19 cellular contexts compared by ENCODE assay signal in the genomic region with DNA sequence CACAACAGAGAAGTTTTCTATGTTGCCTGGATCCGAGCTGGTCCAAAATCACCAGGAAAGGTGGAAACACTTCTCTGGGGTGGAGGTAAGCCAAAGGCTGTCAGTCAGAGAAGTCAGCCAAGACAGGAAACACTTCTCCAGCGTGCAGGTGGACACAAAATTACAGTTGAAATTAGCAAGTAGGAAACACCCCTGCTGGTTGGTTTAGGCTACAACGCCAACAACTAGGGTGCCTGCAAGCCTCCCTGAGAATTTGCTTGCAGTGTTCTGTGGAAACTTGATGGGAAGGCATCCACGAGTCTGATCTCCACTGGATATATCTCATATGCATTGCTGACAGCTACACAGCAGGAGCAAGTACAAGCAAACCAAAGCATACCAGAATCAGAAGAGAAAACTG.
DNase-seq lines count a peak whose midpoint lies in the region; ATAC-seq and TF ChIP-seq lines count a peak whose summit lies in the region.
"Had no signal": no experiment of that assay in that cellular context is flagged by ENCODE, and none has a peak within 500 bp of the region (broad histone marks: within the 10 kb centered on the region; RNA-seq: fewer than 3 reads in every experiment).

No MANE protein-coding gene starts in this region.

- H3K9me2 ChIP-seq in DOHH2 (replicated peaks; ENCODE audit: control insufficient read depth, low read length) (no peaks in the 10 kb centered on the region), HCT116 (ENCODE audit: insufficient read depth) (no peaks in the 10 kb centered on the region)

- no peaks in the 10 kb centered on the region for H4K20me1 ChIP-seq in DOHH2 (ENCODE audit: control insufficient read depth, insufficient read depth, low read depth, low read length)
- no peaks in the 10 kb centered on the region for H4K20me1 ChIP-seq in HCT116 (ENCODE audit: insufficient read depth)

- BruUV-seq in HCT116 (replicated peaks; lab: Mats Ljungman, UMichigan) = no TSS peak

- H3K4me2 ChIP-seq in DOHH2 (ENCODE audit: low read length) (no peak overlapping the region), HCT116 (ENCODE audit: low read length) (no peak overlapping the region)
- H3K4me2 ChIP-seq: A549 had no signal

- ATAC-seq in HCT116 (0 out of 2 replicates have a peak, but pooled peaks have one; percentile 34), GM21390 (IDR thresholded peaks at IDR 0.05; ENCODE audit: unreplicated experiment) (no peak)
- ATAC-seq: A549 had no signal

- DNase-seq in HCT116 (ENCODE audit: low read depth, low spot score) = no peak
- no peak for DNase-seq in WERI-Rb-1
- peak; percentile 3 for DNase-seq in iPS DF 19.7 (ENCODE audit: low read depth, low spot score)
- no peak for DNase-seq in ureter (ENCODE audit: low spot score)
- DNase-seq in SKM-1 treated with dmso at 0.1 percent for 144 hours (lab: John Stamatoyannopoulos, UW; ENCODE audit: unreplicated experiment) = no peak
- no peak for DNase-seq in SHP77 treated with DMSO at 0.1 percent for 48 hours (lab: John Stamatoyannopoulos, UW)
- DNase-seq: DMS153; KG1; NCI-H1048; NCI-H1694 treated with DMSO at 0.1 percent for 48 hours; NCI-H2107; NCI-H2227 treated with DMSO at 0.1 percent for 48 hours; NCI-H526; NK-92 treated with Interleukin-12 subunit alpha and Interleukin-12 subunit beta, amount 100 ng/mL, for 24 hours had no signal

- H3K4me3 ChIP-seq in DOHH2 (ENCODE audit: low read length) = no peak overlapping the region
- H3K4me3 ChIP-seq in HCT116 (replicated peaks in 1 of 2; ENCODE audit: low read depth in 1 of 2, low read length in 2 of 2) = no peak overlapping the region
- no peak overlapping the region for H3K4me3 ChIP-seq in WERI-Rb-1 (ENCODE audit: low read depth, low read length)
- H3K4me3 ChIP-seq: A549 had no signal

- no peaks in the 10 kb centered on the region for H3K79me2 ChIP-seq in DOHH2 (ENCODE audit: control insufficient read depth, low read length)
- H3K79me2 ChIP-seq in HCT116 (ENCODE audit: insufficient read depth, low read length) = no peaks in the 10 kb centered on the region

- H2AFZ ChIP-seq in HCT116 (ENCODE audit: low read depth, low read length, poor library complexity, severe bottlenecking) = no peak overlapping the region

- no peaks in the 10 kb centered on the region for H3K27me3 ChIP-seq in DOHH2 (ENCODE audit: control insufficient read depth, low read length)
- no peaks in the 10 kb centered on the region for H3K27me3 ChIP-seq in HCT116 (ENCODE audit: insufficient read depth, low read length)
- no peaks in the 10 kb centered on the region for H3K27me3 ChIP-seq in WERI-Rb-1 (ENCODE audit: insufficient read depth, low read depth, severe bottlenecking)

- H3K36me3 ChIP-seq in DOHH2 (ENCODE audit: control insufficient read depth, low read length) (no peaks in the 10 kb centered on the region), HCT116 (ENCODE audit: control insufficient read depth in 1 of 2, insufficient read depth in 2 of 2, low read length in 2 of 2) (no peaks in the 10 kb centered on the region), WERI-Rb-1 (no peaks in the 10 kb centered on the region)

- H3K9ac ChIP-seq in HCT116 (ENCODE audit: low read length) = no peak overlapping the region

- H3K27ac ChIP-seq in DOHH2 (ENCODE audit: low read depth, low read length) (no peak overlapping the region), HCT116 (ENCODE audit: low read depth, low read length) (no peak overlapping the region), WERI-Rb-1 (no peak overlapping the region)
- H3K27ac ChIP-seq: A549, C4-2B, RWPE1 had no signal

- intact Hi-C loops in HCT116 (cut with micrococcal nuclease) = no loop called here

- TF ChIP-seq POLR2A in HCT116 (IDR thresholded peaks at IDR 0.05; ENCODE audit: borderline replicate concordance, extremely low read depth, insufficient read depth, insufficient read length) = no peak

- no peaks in the 10 kb centered on the region for H3K9me3 ChIP-seq in DOHH2 (ENCODE audit: control insufficient read depth, insufficient read depth, low read length)
- H3K9me3 ChIP-seq in HCT116 (ENCODE audit: control insufficient read depth in 1 of 2, insufficient read depth in 1 of 2, low read depth in 1 of 2, low read length in 2 of 2) = no peaks in the 10 kb centered on the region
- no peaks in the 10 kb centered on the region for H3K9me3 ChIP-seq in WERI-Rb-1 (ENCODE audit: severe bottlenecking)
- H3K9me3 ChIP-seq: A549 had no signal

- TF ChIP-seq CTCF in DOHH2 (IDR thresholded peaks at IDR 0.05; ENCODE audit: low read depth, low read length, poor library complexity, severe bottlenecking) (peak; percentile 15), HCT116 (IDR thresholded peaks at IDR 0.05 in 2 of 3, conservative IDR thresholded peaks at IDR 0.05 in 1 of 3; ENCODE audit: borderline replicate concordance in 1 of 3, insufficient read depth in 1 of 3, low read depth in 2 of 3, low read length in 2 of 3) (no peak; a peak in 2 of 6 replicates), WERI-Rb-1 (IDR thresholded peaks at IDR 0.05; ENCODE audit: low read depth, low read length) (peak; percentile 27; the same call in 1 of the 2 replicates)

- POLR2A ChIA-PET in HCT116 (lab: Charles Lee) = no interaction called here

- CTCF ChIA-PET in HCT116 (lab: Charles Lee) = no interaction called here

- H3F3A ChIP-seq in DOHH2 (ENCODE audit: control insufficient read depth, insufficient read depth) = no peaks in the 10 kb centered on the region

- RAD21 ChIA-PET in HCT116 (lab: Charles Lee; ENCODE audit: low non-redundant PET in 1 of 2, low total read pairs in 2 of 2, uncharacterized antibody in 2 of 2, unreplicated experiment in 2 of 2) = no interaction called here

- TF ChIP-seq RAD21 in HCT116 (IDR thresholded peaks at IDR 0.05; ENCODE audit: low read depth) = no peak

- H3K4me1 ChIP-seq in DOHH2 (ENCODE audit: control insufficient read depth, low read length) (no peaks in the 10 kb centered on the region), HCT116 (ENCODE audit: control insufficient read depth in 1 of 2, insufficient read depth in 2 of 2, low read length in 2 of 2) (no peaks in the 10 kb centered on the region)
- H3K4me1 ChIP-seq: A549 had no signal

TF ChIP-seq in HCT116, 20 proteins besides CTCF, POLR2A, EP300 and RAD21:
- TF ChIP-seq, protein P1, sequence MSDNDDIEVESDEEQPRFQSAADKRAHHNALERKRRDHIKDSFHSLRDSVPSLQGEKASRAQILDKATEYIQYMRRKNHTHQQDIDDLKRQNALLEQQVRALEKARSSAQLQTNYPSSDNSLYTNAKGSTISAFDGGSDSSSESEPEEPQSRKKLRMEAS (IDR thresholded peaks at IDR 0.05) = no peak
- no peak for TF ChIP-seq SIN3A (IDR thresholded peaks at IDR 0.05; ENCODE audit: low read depth)
- TF ChIP-seq CBX3 (IDR thresholded peaks at IDR 0.05; ENCODE audit: low read depth) = no peak
- TF ChIP-seq ZNF274 (IDR thresholded peaks at IDR 0.05; ENCODE audit: low read depth, low read length) = no peak
- no peak for TF ChIP-seq FOSL1 (IDR thresholded peaks at IDR 0.05; ENCODE audit: low read depth)
- TF ChIP-seq ELF1 (IDR thresholded peaks at IDR 0.05; ENCODE audit: borderline replicate concordance, low read depth) = no peak
- no peak for TF ChIP-seq YY1 (IDR thresholded peaks at IDR 0.05; ENCODE audit: extremely low read depth, insufficient replicate concordance, low read depth, low read length)
- no peak for TF ChIP-seq SP1 (IDR thresholded peaks at IDR 0.05; ENCODE audit: low read depth)
- no peak for TF ChIP-seq CEBPB (IDR thresholded peaks at IDR 0.05; ENCODE audit: low read depth)
- no peak for TF ChIP-seq ZFX (IDR thresholded peaks at IDR 0.05)
- TF ChIP-seq SRF (IDR thresholded peaks at IDR 0.05; ENCODE audit: low read depth) = no peak
TF ChIP-seq in HCT116: peak in this region for 0.

Comparison
In these comparisons a context has a peak if more than half of its experiments do, and no peak if none do; other contexts are left out.
1. CTCF ChIP-seq: peak in DOHH2 (single experiment) and WERI-Rb-1 (single experiment); none in HCT116 (0 of 3).